30 cellular contexts compared by ENCODE assay signal in the genomic region with DNA sequence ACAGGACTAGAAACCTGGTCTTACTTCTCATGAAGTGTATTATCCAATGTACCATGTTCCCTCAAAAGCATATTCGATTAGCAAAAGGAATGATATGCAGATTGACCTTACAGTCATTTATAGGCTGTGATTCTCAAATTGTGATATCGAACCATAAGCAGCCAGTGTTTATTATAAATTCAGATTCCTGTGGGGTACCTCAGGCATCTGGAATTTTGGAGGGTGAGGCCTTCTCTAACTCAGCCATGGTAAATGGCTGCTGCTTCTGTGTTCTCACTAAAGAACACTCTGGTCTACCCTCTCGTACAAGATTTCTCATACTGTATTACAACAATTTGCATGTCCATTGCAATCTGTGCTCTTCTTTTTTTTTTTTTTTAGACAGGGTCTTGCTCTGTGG.
"Had no signal": no experiment of that assay in that cellular context is flagged by ENCODE, and none has a peak within 500 bp of the region (broad histone marks: within the 10 kb centered on the region; RNA-seq: fewer than 3 reads in every experiment).

No MANE protein-coding gene starts in this region.

- H2AFZ ChIP-seq: neural progenitor cell, parathyroid adenoma had no signal

- H3K4me1 ChIP-seq: lower lobe of right lung, parathyroid adenoma, right atrium auricular region, vagina had no signal

- H3K9ac ChIP-seq: neural progenitor cell, parathyroid adenoma had no signal

- H3K4me3 ChIP-seq: left lung, lower lobe of right lung, neural progenitor cell, right atrium auricular region, spleen, tibial nerve, upper lobe of left lung, vagina had no signal

- ATAC-seq: left colon; left lung; lower lobe of right lung; natural killer cell; sciatic nerve; stimulated activated memory B cell treated with anti-CD40 and anti-IgM and Interleukin-4, amounts not matched to agents 10 μg/mL and 1 μg/mL and 100 μg/mL, for 72 hours; stimulated activated naive CD8-positive, alpha-beta T cell treated with anti-CD3 and anti-CD28 coated beads, Interleukin-15, amount 100 ng/mL, for 72 hours had no signal

- H3K79me2 ChIP-seq: parathyroid adenoma had no signal

- H3K9me3 ChIP-seq: left lung, lower lobe of right lung, neutrophil, right atrium auricular region, spleen, tibial nerve, upper lobe of left lung, vagina had no signal

- H3K27me3 ChIP-seq: left lung, neural progenitor cell, neutrophil, right atrium auricular region, spleen, tibial nerve, upper lobe of left lung, vagina had no signal

- H3K4me2 ChIP-seq: neural progenitor cell had no signal

- H3K36me3 ChIP-seq: neural progenitor cell, neutrophil had no signal

- H3K27ac ChIP-seq: left lung, lower lobe of right lung, neural progenitor cell, neutrophil, parathyroid adenoma, right atrium auricular region, spleen, tibial nerve, upper lobe of left lung, vagina had no signal

- DNase-seq: hypothalamus; immature natural killer cell; kidney; left colon; left lung; lower lobe of right lung; mammary epithelial cell; mesenchymal stem cell; naive B cell; natural killer cell; nephron progenitor cell; occipital lobe; small intestine; spleen; stimulated activated CD4-positive, alpha-beta T cell treated with anti-CD3 and anti-CD28 coated beads, Interleukin-1b, Interleukin-23, amount 100 ng/mL, for 48 hours; stimulated activated CD4-positive, alpha-beta T cell treated with anti-CD3 and anti-CD28 coated beads, Interleukin-2, amount 100 ng/mL, for 48 hours; stimulated activated CD4-positive, alpha-beta T cell treated with anti-CD3 and anti-CD28 coated beads, Interleukin-4, amount 100 ng/mL, for 4 hours; stimulated activated CD8-positive, alpha-beta memory T cell treated with anti-CD3 and anti-CD28 coated beads, Interleukin-4, amount 100 ng/mL, for 48 hours; stimulated activated naive CD4-positive, alpha-beta T cell treated with Interleukin-2 at 50 U/mL for 16 hours; stimulated activated naive CD8-positive, alpha-beta T cell treated with anti-CD3 and anti-CD28 coated beads, Interleukin-15, amount 100 ng/mL, for 72 hours; substantia nigra; upper lobe of left lung had no signal
